8 cellular contexts compared by ENCODE assay signal in the genomic region with DNA sequence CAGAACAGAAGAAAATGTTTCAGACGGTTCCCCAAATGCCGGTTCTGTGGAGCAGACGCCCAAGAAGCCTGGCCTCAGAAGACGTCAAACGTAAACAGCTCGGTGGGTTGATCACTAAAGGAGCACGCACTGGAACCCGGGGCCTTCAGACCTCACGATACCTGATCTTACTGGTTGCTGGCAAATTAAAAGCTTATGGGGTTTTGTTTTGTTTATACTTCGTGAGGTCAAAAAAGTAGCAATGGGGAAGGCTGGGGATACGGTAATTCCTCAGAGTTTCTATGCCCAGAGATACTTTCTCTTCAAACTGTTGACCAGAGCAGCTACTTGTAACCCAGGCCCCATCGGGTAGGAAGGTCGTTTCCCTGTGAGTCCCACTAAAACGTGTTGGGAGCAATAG. TPM values are rescaled to one million over a fixed set of nuclear protein-coding genes. Genes with fewer than 3 reads are reported as not detected.
DNase-seq lines count a peak whose midpoint lies in the region; ATAC-seq and TF ChIP-seq lines count a peak whose summit lies in the region.

No MANE protein-coding gene starts in this region.

- H3F3A ChIP-seq in PC-3 (ENCODE audit: low read length, unreplicated experiment) = peaks cover 5% of the 10 kb centered on the region

- DNase-seq in activated CD4-positive, alpha-beta T cell treated with anti-CD3 and anti-CD28 coated beads, Interleukin-2, amount 10 ng/mL, durations not matched to agents 24 days and 14 days = peak; percentile 78
- DNase-seq in activated CD4-positive, alpha-beta T cell treated with anti-CD3 and anti-CD28 coated beads for 1 hour = no peak
- DNase-seq in PC-3 = peak; percentile 10
- DNase-seq in dermis blood vessel endothelial cell = peak; percentile 43
- peak; percentile 11 for DNase-seq in naive B cell
- DNase-seq in occipital lobe (lab: John Stamatoyannopoulos, UW) = no peak
- DNase-seq in G401 (ENCODE audit: low spot score) = no peak

- H3K4me3 ChIP-seq in PC-3 (ENCODE audit: low read length) = peak overlapping the region; percentile 94

- peaks cover 77% of the 10 kb centered on the region for H3K79me2 ChIP-seq in PC-3 (ENCODE audit: low read length)

- peak overlapping the region; percentile 99 for H3K27ac Mint-ChIP-seq in activated CD4-positive, alpha-beta T cell treated with anti-CD3 and anti-CD28 coated beads, Interleukin-2, amount 10 ng/mL, durations not matched to agents 24 days and 14 days
- H3K27ac Mint-ChIP-seq in naive B cell = peak overlapping the region; percentile 96 to 100 (median 98)

- peak overlapping the region; percentile 88 for H3K4me2 ChIP-seq in PC-3 (ENCODE audit: low read length)

- CTCF ChIA-PET in PC-3 (lab: Charles Lee) = no interaction called here

- H2AFZ ChIP-seq in PC-3 (ENCODE audit: low read length) = no peak overlapping the region

- peaks cover 49% of the 10 kb centered on the region for H3K4me1 ChIP-seq in PC-3 (ENCODE audit: insufficient read depth, low read length)

- no peaks in the 10 kb centered on the region for H3K9me2 ChIP-seq in PC-3 (replicated peaks; ENCODE audit: low read length)

- H3K36me3 ChIP-seq in PC-3 (ENCODE audit: low read depth, low read length) = peaks cover 21% of the 10 kb centered on the region

- H3K9me3 ChIP-seq in PC-3 (ENCODE audit: low read length) = no peaks in the 10 kb centered on the region

- TF ChIP-seq CTCF in PC-3 (conservative IDR thresholded peaks at IDR 0.05; ENCODE audit: low read depth, low read length) = no peak

- H3K4me1 Mint-ChIP-seq in activated CD4-positive, alpha-beta T cell treated with anti-CD3 and anti-CD28 coated beads, Interleukin-2, amount 10 ng/mL, durations not matched to agents 24 days and 14 days = peaks cover 49% of the 10 kb centered on the region
- peaks cover 53 to 61% (median 58%) of the 10 kb centered on the region in 3 donors for H3K4me1 Mint-ChIP-seq in naive B cell

- H3K36me3 Mint-ChIP-seq in activated CD4-positive, alpha-beta T cell treated with anti-CD3 and anti-CD28 coated beads, Interleukin-2, amount 10 ng/mL, durations not matched to agents 24 days and 14 days (ENCODE audit: low read depth) = peaks cover 55% of the 10 kb centered on the region
- H3K36me3 Mint-ChIP-seq in naive B cell = peaks cover 24 to 36% of the 10 kb centered on the region in 2 donors

- in situ Hi-C loops in G401 (cut with HindIII; ENCODE audit: low sequenced_read_pairs) = no loop called here

- H3K27ac ChIP-seq in PC-3 (ENCODE audit: low read length) = peak overlapping the region; percentile 97

- no peaks in the 10 kb centered on the region for H3K27me3 ChIP-seq in PC-3 (ENCODE audit: low read length)

- intact Hi-C loops in activated CD4-positive, alpha-beta T cell treated with anti-CD3 and anti-CD28 coated beads, Interleukin-2, amount 10 ng/mL, durations not matched to agents 24 days and 14 days (cut with micrococcal nuclease) = loop anchor here (5.0 kb wide), 6 partner anchors 107 to 1673 kb away; partner anchors contain the start of genes ATF7IP and CREBL2
- intact Hi-C loops in PC-3 (cut with micrococcal nuclease) = no loop called here

- POLR2A ChIA-PET in PC-3 (lab: Charles Lee; ENCODE audit: unreplicated experiment) = interaction anchor here (0.7 kb wide), 1 partner anchor 11 kb away, joined by 4 read pairs; no protein-coding TSS in a partner anchor

- H3K9me3 Mint-ChIP-seq in activated CD4-positive, alpha-beta T cell treated with anti-CD3 and anti-CD28 coated beads, Interleukin-2, amount 10 ng/mL, durations not matched to agents 24 days and 14 days = no peaks in the 10 kb centered on the region
- H3K9me3 Mint-ChIP-seq in naive B cell = no peaks in the 10 kb centered on the region

- peak overlapping the region; percentile 99 for H3K9ac ChIP-seq in PC-3 (ENCODE audit: low read length)

- H3K4me3 Mint-ChIP-seq in activated CD4-positive, alpha-beta T cell treated with anti-CD3 and anti-CD28 coated beads, Interleukin-2, amount 10 ng/mL, durations not matched to agents 24 days and 14 days = peak overlapping the region; percentile 97
- peak overlapping the region; percentile 83 to 99 (median 98) for H3K4me3 Mint-ChIP-seq in naive B cell

- no TSS peak for BruUV-seq in PC-3 (replicated peaks; lab: Mats Ljungman, UMichigan)

- H4K20me1 ChIP-seq in PC-3 (ENCODE audit: low read length) = peaks cover 9% of the 10 kb centered on the region; the same call in 1 of the 2 replicates

- ATAC-seq in PC-3 (no peak), naive B cell (ENCODE audit: low read depth in 2 of 2) (no peak), HG03442 (IDR thresholded peaks at IDR 0.05; ENCODE audit: unreplicated experiment) (no peak)

- H3K27me3 Mint-ChIP-seq in activated CD4-positive, alpha-beta T cell treated with anti-CD3 and anti-CD28 coated beads, Interleukin-2, amount 10 ng/mL, durations not matched to agents 24 days and 14 days = no peaks in the 10 kb centered on the region
- H3K27me3 Mint-ChIP-seq in naive B cell = no peaks in the 10 kb centered on the region

RNA-seq across cellular contexts. Expression of gene CDKN1B, which starts 1.7 kb away (rescaled TPM):
- total RNA-seq in activated CD4-positive, alpha-beta T cell treated with anti-CD3 and anti-CD28 coated beads, Interleukin-2, amount 10 ng/mL, durations not matched to agents 24 days and 14 days = 47.4 and 48.5 TPM in 2 replicates
- total RNA-seq in PC-3 (2014; rRNA removed) (29.2 and 37.2 TPM in 2 replicates), dermis blood vessel endothelial cell (67.7 and 75.4 TPM in 2 replicates), occipital lobe (143 TPM)
- polyA plus RNA-seq in naive B cell (ENCODE audit: low read depth in 6 of 6) = 10 to 100 TPM in 4 of 6 donors, 1 to 10 TPM in 2; 4.7 to 26.8 (median 14.5) TPM
- total RNA-seq in G401 (2014; rRNA removed; shearing (Covaris generic)) = 65.6 and 81.7 TPM in 2 replicates

RNA-seq across cellular contexts. Expression of gene GPR19, which starts 22.9 kb away (rescaled TPM):
- 9.4 and 12.1 TPM in 2 replicates for total RNA-seq in activated CD4-positive, alpha-beta T cell treated with anti-CD3 and anti-CD28 coated beads, Interleukin-2, amount 10 ng/mL, durations not matched to agents 24 days and 14 days
- total RNA-seq in PC-3 (2014; rRNA removed) = 0.52 and 2.1 TPM in 2 replicates
- 0.17 and 0.84 TPM in 2 replicates for total RNA-seq in dermis blood vessel endothelial cell
- under 1 TPM in 3 of 6 donors, not detected in 3; 0.16 to 0.52 (median 0.30) TPM for polyA plus RNA-seq in naive B cell (ENCODE audit: low read depth in 6 of 6)
- total RNA-seq in occipital lobe = 24.6 TPM
- 1.0 and 1.3 TPM in 2 replicates for total RNA-seq in G401 (2014; rRNA removed; shearing (Covaris generic))

Comparison
In these comparisons a context has a peak if more than half of its experiments do, and no peak if none do; other contexts are left out.
1. DNase-seq: peak in activated CD4-positive, alpha-beta T cell treated with anti-CD3 and anti-CD28 coated beads, Interleukin-2, amount 10 ng/mL, durations not matched to agents 24 days and 14 days (single experiment), PC-3 (single experiment), dermis blood vessel endothelial cell (single experiment) and naive B cell (single experiment); none in activated CD4-positive, alpha-beta T cell treated with anti-CD3 and anti-CD28 coated beads for 1 hour (single experiment), occipital lobe (single experiment) and G401 (single experiment).